ENCODE assay signal across 12 cellular contexts in the genomic region with DNA sequence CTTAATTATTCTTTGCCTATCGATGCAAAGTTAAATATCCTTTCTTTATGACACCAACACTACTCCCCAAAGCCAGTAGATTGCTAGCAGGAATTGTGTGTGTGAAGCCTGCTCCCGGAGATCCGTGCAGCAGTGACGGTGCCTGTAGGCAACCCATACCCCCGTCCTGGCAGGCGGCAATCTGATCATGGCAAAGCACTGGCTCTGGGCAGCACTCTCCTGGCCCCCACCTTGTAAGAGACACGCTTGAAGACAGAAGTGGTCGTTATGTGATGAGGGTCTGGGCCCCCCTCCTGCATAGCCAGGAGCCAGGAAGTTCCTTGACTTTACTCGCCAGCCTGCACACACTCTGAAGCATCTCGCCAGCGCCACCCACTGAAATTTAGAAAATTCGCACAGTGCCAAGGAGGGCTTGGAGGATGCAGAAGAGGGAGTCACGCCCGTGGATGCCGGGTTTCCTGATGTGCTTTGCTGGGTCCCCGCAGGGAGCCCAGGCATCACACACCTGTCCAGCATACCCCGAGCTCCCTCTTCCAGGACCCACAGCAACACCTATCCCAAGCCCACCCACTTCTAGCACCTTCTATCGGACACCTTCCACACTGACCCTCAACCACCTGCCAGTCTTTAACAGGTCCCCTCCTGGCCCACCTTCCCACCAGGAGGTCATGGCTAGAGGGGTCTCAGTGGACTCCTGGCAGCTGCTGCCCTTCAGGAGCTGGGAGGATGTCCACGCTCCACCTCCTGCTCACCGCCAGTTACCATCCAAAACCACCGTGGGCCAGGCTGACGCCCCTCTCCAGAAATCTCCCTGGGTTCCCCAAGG.
"Had no signal": no experiment of that assay in that cellular context is flagged by ENCODE, and none has a peak within 500 bp of the region (broad histone marks: within the 10 kb centered on the region; RNA-seq: fewer than 3 reads in every experiment).

No MANE protein-coding gene starts in this region.

- H3K4me3 Mint-ChIP-seq: activated naive CD4-positive, alpha-beta T cell treated with anti-CD3 and anti-CD28 coated beads, Interleukin-2, amount 50 U/mL, for 24 hours; brain; dendritic cell treated with granulocyte-macrophage colony-stimulating factor and Interleukin-4, amounts not matched to agents 40 ng/mL and 50 ng/mL, for 4 days; nephron; stimulated activated effector memory CD8-positive, alpha-beta T cell treated with anti-CD3 and anti-CD28 coated beads, Interleukin-12 subunit alpha, Interleukin-12 subunit beta, amount 100 ng/mL, for 72 hours had no signal

- H3K4me1 ChIP-seq: uterus had no signal

- H3K9me3 ChIP-seq: thyroid gland, uterus had no signal

- H3K27ac ChIP-seq: thyroid gland, uterus, VCaP had no signal

- ATAC-seq: stimulated activated effector memory CD8-positive, alpha-beta T cell treated with anti-CD3 and anti-CD28 coated beads, Interleukin-12 subunit alpha, Interleukin-12 subunit beta, amount 100 ng/mL, for 72 hours had no signal

- H3K36me3 ChIP-seq: thyroid gland, uterus had no signal

- H3K27ac Mint-ChIP-seq: activated naive CD4-positive, alpha-beta T cell treated with anti-CD3 and anti-CD28 coated beads, Interleukin-2, amount 50 U/mL, for 24 hours; dendritic cell treated with granulocyte-macrophage colony-stimulating factor and Interleukin-4, amounts not matched to agents 40 ng/mL and 50 ng/mL, for 4 days; nephron; stimulated activated effector memory CD8-positive, alpha-beta T cell treated with anti-CD3 and anti-CD28 coated beads, Interleukin-12 subunit alpha, Interleukin-12 subunit beta, amount 100 ng/mL, for 72 hours had no signal

- H3K4me3 ChIP-seq: smooth muscle cell, thyroid gland, uterus had no signal

- H3K27me3 Mint-ChIP-seq: activated naive CD4-positive, alpha-beta T cell treated with anti-CD3 and anti-CD28 coated beads, Interleukin-2, amount 50 U/mL, for 24 hours; brain had no signal

- H3K27me3 ChIP-seq: thyroid gland, uterus had no signal

- H3K36me3 Mint-ChIP-seq: activated naive CD4-positive, alpha-beta T cell treated with anti-CD3 and anti-CD28 coated beads, Interleukin-2, amount 50 U/mL, for 24 hours; brain had no signal

- H3K4me2 ChIP-seq: smooth muscle cell had no signal

- H3K9me3 Mint-ChIP-seq: activated naive CD4-positive, alpha-beta T cell treated with anti-CD3 and anti-CD28 coated beads, Interleukin-2, amount 50 U/mL, for 24 hours; brain; dendritic cell treated with granulocyte-macrophage colony-stimulating factor and Interleukin-4, amounts not matched to agents 40 ng/mL and 50 ng/mL, for 4 days; nephron; stimulated activated effector memory CD8-positive, alpha-beta T cell treated with anti-CD3 and anti-CD28 coated beads, Interleukin-12 subunit alpha, Interleukin-12 subunit beta, amount 100 ng/mL, for 72 hours had no signal

- DNase-seq: activated CD4-positive, alpha-beta T cell treated with anti-CD3 and anti-CD28 coated beads for 48 hours; mesenchymal stem cell; T1000; thyroid gland; uterus had no signal
